In genomic region chr12:1494856-1495255, GRCh38 we compare ENCODE assay signal across 22 cellular contexts.
DNase-seq lines count a peak whose midpoint lies in the region; ATAC-seq and TF ChIP-seq lines count a peak whose summit lies in the region.
"Had no signal": no experiment of that assay in that cellular context is flagged by ENCODE, and none has a peak within 500 bp of the region (broad histone marks: within the 10 kb centered on the region; RNA-seq: fewer than 3 reads in every experiment).

No MANE protein-coding gene starts in this region.

- H3K4me1 ChIP-seq in right atrium auricular region (peaks cover 0 to 9% of the 10 kb centered on the region in 2 donors), left ventricle myocardium inferior (peaks cover 11% of the 10 kb centered on the region), endodermal cell (ENCODE audit: control insufficient read depth, insufficient read depth, low read length) (peaks cover 7% of the 10 kb centered on the region), aorta (ENCODE audit: control insufficient read depth in 1 of 2, insufficient read depth in 2 of 2, low read length in 2 of 2) (no peaks in the 10 kb centered on the region)
- H3K4me1 ChIP-seq: BE2C, HAP-1 had no signal

- no peak overlapping the region for H3K27ac Mint-ChIP-seq in endodermal cell
- no peak overlapping the region for H3K27ac Mint-ChIP-seq in osteocyte (ENCODE audit: unreplicated experiment)
- H3K27ac Mint-ChIP-seq: CD4-positive, alpha-beta T cell; GM23338; HFFc6 had no signal

- intact Hi-C loops in left ventricle myocardium inferior (cut with micrococcal nuclease) (no loop called here), aorta (cut with DNase I) (no loop called here)

- H3K4me3 ChIP-seq in right atrium auricular region (no peak overlapping the region), left ventricle myocardium inferior (no peak overlapping the region), endodermal cell (ENCODE audit: low read length) (no peak overlapping the region), aorta (ENCODE audit: low read length in 2 of 2) (no peak overlapping the region)
- H3K4me3 ChIP-seq: A549; BLaER1 treated with 17β-estradiol and CSF1 and Interleukin-3, amounts not matched to agents 10 nM and 100 nM; GM23338; HAP-1 had no signal

- H3K27me3 ChIP-seq in right atrium auricular region (no peaks in the 10 kb centered on the region), left ventricle myocardium inferior (ENCODE audit: low read depth) (no peaks in the 10 kb centered on the region), endodermal cell (ENCODE audit: control insufficient read depth, insufficient read depth, low read length, poor library complexity, severe bottlenecking) (no peaks in the 10 kb centered on the region), aorta (ENCODE audit: control insufficient read depth in 1 of 2, insufficient read depth in 2 of 2, low read length in 1 of 2) (no peaks in the 10 kb centered on the region)
- H3K27me3 ChIP-seq: BE2C; BLaER1 treated with 17β-estradiol and CSF1 and Interleukin-3, amounts not matched to agents 10 nM and 100 nM had no signal

- H3K27ac ChIP-seq in right atrium auricular region (no peak overlapping the region), left ventricle myocardium inferior (replicated peaks) (no peak overlapping the region), endodermal cell (ENCODE audit: low read depth, low read length) (no peak overlapping the region), aorta (ENCODE audit: low read depth in 1 of 2, low read length in 2 of 2) (no peak overlapping the region)
- H3K27ac ChIP-seq: A549; BLaER1 treated with 17β-estradiol and CSF1 and Interleukin-3, amounts not matched to agents 10 nM and 100 nM had no signal

- WGBS in endodermal cell (ENCODE audit: insufficient coverage in 1 of 2, insufficient read length in 1 of 2), 2 experiments: 89 to 100% methylated on average over 3 to 7 of the region's 7 CpGs
- WGBS in aorta, 2 donors: 94 to 96% methylated on average over 7 of the region's 7 CpGs

- H3K36me3 ChIP-seq in right atrium auricular region (peaks cover 27% of the 10 kb centered on the region), left ventricle myocardium inferior (peaks cover 29% of the 10 kb centered on the region), endodermal cell (ENCODE audit: control insufficient read depth, insufficient read depth, low read length) (peaks cover 20% of the 10 kb centered on the region), aorta (ENCODE audit: control insufficient read depth in 1 of 2, insufficient read depth in 2 of 2, low read length in 1 of 2) (peaks cover 0 to 10% of the 10 kb centered on the region in 2 donors)

- peaks cover 56% of the 10 kb centered on the region for H3K36me3 Mint-ChIP-seq in endodermal cell (ENCODE audit: low read depth)
- peaks cover 17% of the 10 kb centered on the region for H3K36me3 Mint-ChIP-seq in osteocyte (ENCODE audit: unreplicated experiment)

- H3K4me3 Mint-ChIP-seq in endodermal cell (no peak overlapping the region), osteocyte (ENCODE audit: unreplicated experiment) (no peak overlapping the region)
- H3K4me3 Mint-ChIP-seq: CD14-positive monocyte; CD4-positive, alpha-beta T cell; GM23338; HFFc6 had no signal

- no peak overlapping the region for H3K9ac ChIP-seq in endodermal cell (ENCODE audit: extremely low read depth, low read length, poor library complexity, severe bottlenecking)
- H3K9ac ChIP-seq: BLaER1 treated with 17β-estradiol and CSF1 and Interleukin-3, amounts not matched to agents 10 nM and 100 nM had no signal

- no peak for TF ChIP-seq CTCF in right atrium auricular region (IDR thresholded peaks at IDR 0.05)
- no peak for TF ChIP-seq CTCF in left ventricle myocardium inferior (IDR thresholded peaks at IDR 0.05; ENCODE audit: borderline replicate concordance)
- no peak for TF ChIP-seq CTCF in endodermal cell (conservative IDR thresholded peaks at IDR 0.05)
- no peak for TF ChIP-seq CTCF in osteocyte (IDR thresholded peaks at IDR 0.05)

- peaks cover 25% of the 10 kb centered on the region for H3K4me1 Mint-ChIP-seq in endodermal cell
- peaks cover 33% of the 10 kb centered on the region for H3K4me1 Mint-ChIP-seq in osteocyte (ENCODE audit: unreplicated experiment)

- DNase-seq in right atrium auricular region (ENCODE audit: low spot score) (peak; percentile 48), left ventricle myocardium inferior (no peak), endodermal cell (peak; percentile 40), osteocyte (ENCODE audit: extremely low spot score, unreplicated experiment) (peak; percentile 65), aorta (no peak)
- DNase-seq: 8988T; ACHN; AML-193; BE2C; Calu3; CD4-positive, alpha-beta T cell; COR-L47; DMS53; DMS79 treated with DMSO at 0.1 percent for 48 hours; GF-D8; HFFc6 had no signal

- H3K9me3 Mint-ChIP-seq in endodermal cell (peaks cover 21% of the 10 kb centered on the region), osteocyte (ENCODE audit: unreplicated experiment) (no peaks in the 10 kb centered on the region)
- H3K9me3 Mint-ChIP-seq: CD4-positive, alpha-beta T cell had no signal

- H3K27me3 Mint-ChIP-seq in endodermal cell (ENCODE audit: insufficient read depth) (no peaks in the 10 kb centered on the region), osteocyte (ENCODE audit: unreplicated experiment) (no peaks in the 10 kb centered on the region)
- H3K27me3 Mint-ChIP-seq: CD4-positive, alpha-beta T cell had no signal

- no peak for ATAC-seq in aorta (ENCODE audit: low FRiP score)
- no peak for ATAC-seq in GM19324 (IDR thresholded peaks at IDR 0.05; ENCODE audit: low FRiP score, unreplicated experiment)
- ATAC-seq: A549, GM23338 had no signal

- no peaks in the 10 kb centered on the region for H3K9me3 ChIP-seq in right atrium auricular region
- no peaks in the 10 kb centered on the region for H3K9me3 ChIP-seq in left ventricle myocardium inferior (replicated peaks)
- H3K9me3 ChIP-seq in endodermal cell (ENCODE audit: control insufficient read depth, low read length): no peaks in the 10 kb centered on the region
- no peaks in the 10 kb centered on the region for H3K9me3 ChIP-seq in aorta (ENCODE audit: control insufficient read depth, low read length)
- H3K9me3 ChIP-seq: A549; BE2C; BLaER1 treated with 17β-estradiol and CSF1 and Interleukin-3, amounts not matched to agents 10 nM and 100 nM; HAP-1 had no signal

Comparison
In these comparisons a context has a peak if more than half of its experiments do, and no peak if none do; other contexts are left out.
1. DNase-seq: peak in right atrium auricular region (single experiment), endodermal cell (single experiment) and osteocyte (single experiment); none in left ventricle myocardium inferior (single experiment) and aorta (0 of 2).